ENCODE assay signal across 8 cellular contexts in the genomic region with DNA sequence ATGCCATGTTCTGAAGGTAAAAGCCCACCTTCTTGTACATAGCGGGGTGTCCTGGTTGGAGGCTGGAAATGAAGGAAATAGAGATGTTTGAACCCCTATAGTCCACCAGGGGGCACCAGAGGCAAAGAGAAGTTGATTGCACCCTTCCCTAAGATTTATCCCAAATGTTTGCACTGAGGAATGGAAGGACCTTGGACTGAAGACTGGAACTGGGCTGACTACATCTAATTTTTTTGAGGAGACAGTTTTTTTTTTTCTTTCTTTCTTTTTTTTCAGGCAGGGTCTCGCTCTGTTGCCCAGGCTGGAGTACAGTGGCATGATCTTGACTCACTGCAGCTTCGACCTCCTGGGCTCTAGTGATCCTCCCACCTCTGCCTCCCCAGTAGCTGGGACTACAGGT. TPM values are rescaled to one million over a fixed set of nuclear protein-coding genes. Genes with fewer than 3 reads are reported as not detected.
A peak's percentile ranks its signal among the peaks of the same experiment; 100 is the strongest.
DNase-seq lines count a peak whose midpoint lies in the region; ATAC-seq and TF ChIP-seq lines count a peak whose summit lies in the region.

No MANE protein-coding gene starts in this region.

- intact Hi-C loops in left colon (cut with DNase I, micrococcal nuclease) = loop anchor here (2.0 to 10.0 kb wide), 2 partner anchors 137 to 143 kb away; no protein-coding TSS in a partner anchor

- no peak for TF ChIP-seq POLR2A in tibial nerve (IDR thresholded peaks at IDR 0.05)

- TF ChIP-seq EP300 in tibial nerve (IDR thresholded peaks at IDR 0.05) = peak in 1 of 2 donors; percentile 43

- H3K36me3 ChIP-seq in RWPE2 (ENCODE audit: low read depth) = peaks cover 7% of the 10 kb centered on the region
- peaks cover 5 to 94% (median 12%) of the 10 kb centered on the region in 3 donors for H3K36me3 ChIP-seq in tibial nerve

- ATAC-seq in RWPE2 (ENCODE audit: low read depth) (peak; percentile 50), left colon (peak; percentile 83), HG03108 (IDR thresholded peaks at IDR 0.05; ENCODE audit: unreplicated experiment) (no peak)

- H3K4me1 ChIP-seq in RWPE2 (ENCODE audit: insufficient read depth, poor library complexity, severe bottlenecking) (no peaks in the 10 kb centered on the region), tibial nerve (no peaks in the 10 kb centered on the region)

- H3K4me3 ChIP-seq in RWPE2 (ENCODE audit: severe bottlenecking) (no peak overlapping the region), tibial nerve (no peak overlapping the region)

- in situ Hi-C loops in KBM-7 (cut with MboI; ENCODE audit: low pct_unique_long_range_greater_than_20kb, low sequenced_read_pairs) = no loop called here

- TF ChIP-seq CTCF in RWPE2 (IDR thresholded peaks at IDR 0.05; ENCODE audit: poor library complexity, severe bottlenecking) = peak; percentile 85
- peak; percentile 64 to 84 (median 79) for TF ChIP-seq CTCF in tibial nerve (IDR thresholded peaks at IDR 0.05)

- H3K9me3 ChIP-seq in RWPE2 (ENCODE audit: severe bottlenecking) (no peaks in the 10 kb centered on the region), tibial nerve (no peaks in the 10 kb centered on the region)

- DNase-seq in NOMO-1 treated with DMSO at 0.1 percent for 48 hours (lab: John Stamatoyannopoulos, UW; ENCODE audit: unreplicated experiment) (peak; percentile 12), NOMO-1 treated with dmso at 0.1 percent for 144 hours (lab: John Stamatoyannopoulos, UW; ENCODE audit: unreplicated experiment) (no peak), KBM-7 (peak; percentile 64), RWPE2 (ENCODE audit: low spot score) (no peak), cerebellar cortex (ENCODE audit: low spot score) (peak; percentile 82), left colon (peak in 1 of 2 donors; percentile 43), tibial nerve (ENCODE audit: low spot score in 2 of 2) (peak in 1 of 2 donors; percentile 69)

- H3K27me3 ChIP-seq in RWPE2 (ENCODE audit: insufficient read depth, poor library complexity, severe bottlenecking) = no peaks in the 10 kb centered on the region
- H3K27me3 ChIP-seq in tibial nerve = no peaks in the 10 kb centered on the region

- 72 to 84% methylated on average over 3 of the region's 3 CpGs for WGBS in tibial nerve, 2 donors

- H3K27ac ChIP-seq in RWPE2 (ENCODE audit: poor library complexity, severe bottlenecking) (no peak overlapping the region), tibial nerve (no peak overlapping the region)

RNA-seq across cellular contexts. Expression of gene EIF4G3, which starts 55.3 kb away (rescaled TPM):
- total RNA-seq in left colon (10 to 100 TPM; 75.1 to 80.0 TPM), tibial nerve (10 to 100 TPM; 41.2 to 57.3 (median 50.0) TPM)

RNA-seq across cellular contexts. Expression of gene ECE1, which starts 58.2 kb away (rescaled TPM):
- 100 to 1,000 TPM; 110 to 165 TPM for total RNA-seq in left colon
- 100 to 1,000 TPM in 2 of 4 donors, 10 to 100 TPM in 2; 84.1 to 128 (median 110) TPM for total RNA-seq in tibial nerve

Comparison
In these comparisons a context has a peak if more than half of its experiments do, and no peak if none do; other contexts are left out.
1. DNase-seq: peak in NOMO-1 treated with DMSO at 0.1 percent for 48 hours (single experiment), KBM-7 (single experiment) and cerebellar cortex (single experiment); none in NOMO-1 treated with dmso at 0.1 percent for 144 hours (single experiment) and RWPE2 (single experiment).